In the genomic region with DNA sequence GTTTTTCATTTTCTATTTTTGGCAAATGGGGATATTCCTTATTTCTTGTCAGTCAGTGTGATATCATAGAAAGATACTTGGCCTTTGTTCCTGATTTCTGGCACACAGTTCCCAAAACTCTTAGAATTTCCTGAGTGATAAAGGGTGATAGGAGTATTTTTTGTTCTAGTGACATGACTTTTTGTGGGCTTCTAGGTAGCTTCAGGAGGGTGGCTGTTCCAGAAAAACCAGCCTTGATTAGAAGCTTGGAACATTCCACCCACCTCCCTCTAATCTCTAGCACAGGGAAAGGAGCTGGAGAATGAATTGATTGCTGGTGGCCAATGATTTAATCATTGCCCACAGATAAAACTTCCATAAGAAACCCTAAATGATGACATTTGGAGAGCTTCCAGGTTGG, we compare ENCODE assay signal across 8 cellular contexts.
"Had no signal": no experiment of that assay in that cellular context is flagged by ENCODE, and none has a peak within 500 bp of the region (broad histone marks: within the 10 kb centered on the region; RNA-seq: fewer than 3 reads in every experiment).

No MANE protein-coding gene starts in this region.

- H3K27ac Mint-ChIP-seq: IgD-negative memory B cell had no signal

- H3K36me3 ChIP-seq: HAP-1 had no signal

- FAIRE-seq: HTR-8/SVneo had no signal

- H3K9me3 ChIP-seq: HAP-1 had no signal

- H3K4me1 Mint-ChIP-seq: IgD-negative memory B cell had no signal

- H2AFZ ChIP-seq: GM23248 had no signal

- H3K9me3 Mint-ChIP-seq: IgD-negative memory B cell had no signal

- H3K4me1 ChIP-seq: HAP-1 had no signal

- H3K4me3 Mint-ChIP-seq: IgD-negative memory B cell had no signal

- H3K9ac ChIP-seq: GM23248 had no signal

- H3K4me3 ChIP-seq: GM23248, HAP-1 had no signal

- ATAC-seq: HCT116 had no signal

- H3K27ac ChIP-seq: GM23248 had no signal

- DNase-seq: GM23248, GOT3, H7, KBM-7 had no signal
